In the genomic region with DNA sequence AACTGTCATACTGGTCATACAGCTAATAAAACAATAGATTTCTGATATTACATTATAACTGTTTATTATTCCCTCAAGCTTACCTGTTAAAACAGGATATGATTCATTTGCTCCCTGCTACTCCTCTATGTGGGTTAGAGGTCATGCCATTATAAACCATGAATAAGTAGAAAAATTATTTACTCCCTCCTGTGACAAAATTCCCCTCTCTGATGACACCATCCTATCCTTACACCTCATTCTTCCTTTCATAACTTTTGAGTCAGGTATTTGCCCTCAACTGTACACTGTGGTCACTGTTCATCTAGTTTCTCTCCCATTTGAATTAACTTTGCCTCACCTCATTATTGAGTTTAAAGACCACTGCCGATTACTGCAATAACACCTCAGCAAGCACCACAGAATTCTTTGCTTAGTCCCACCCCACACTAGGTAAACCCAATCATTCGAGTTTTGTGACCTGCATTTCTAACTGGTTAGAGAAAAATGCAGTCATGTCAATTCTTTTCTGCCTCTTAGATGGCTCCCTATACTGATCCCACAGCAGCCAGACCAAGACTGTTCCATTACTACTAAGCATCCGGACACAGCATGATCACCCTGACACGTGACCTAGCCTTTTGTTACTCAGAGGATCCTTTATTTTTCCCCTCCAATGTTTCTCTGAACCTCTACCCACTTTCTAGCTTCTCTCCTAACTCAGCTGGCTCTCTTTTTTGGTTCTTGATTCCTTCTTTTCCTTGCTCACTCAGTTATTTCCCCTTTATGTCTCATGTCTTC, we compare ENCODE assay signal across 14 cellular contexts.
DNase-seq lines count a peak whose midpoint lies in the region; TF ChIP-seq lines count a peak whose summit lies in the region.
"Had no signal": no experiment of that assay in that cellular context is flagged by ENCODE, and none has a peak within 500 bp of the region (broad histone marks: within the 10 kb centered on the region; RNA-seq: fewer than 3 reads in every experiment).

No MANE protein-coding gene starts in this region.

- peaks cover 28% of the 10 kb centered on the region for H3K4me1 ChIP-seq in HEK293 (ENCODE audit: control insufficient read depth, insufficient read depth, low read length)
- H3K4me1 ChIP-seq: right lobe of liver had no signal

- no peak overlapping the region for H3K4me3 ChIP-seq in HEK293 (ENCODE audit: low read depth, low read length)
- H3K4me3 ChIP-seq: right lobe of liver, tibial artery had no signal

- in situ Hi-C loops in Caki2 (cut with HindIII; ENCODE audit: low pct_unique_long_range_greater_than_20kb, low sequenced_read_pairs): no loop called here

- DNase-seq in Caki2 (ENCODE audit: low read depth): peak; percentile 74
- peak; percentile 58 for DNase-seq in SW480 (ENCODE audit: low spot score)
- DNase-seq in iris pigment epithelial cell (ENCODE audit: low read depth): peak; percentile 6
- no peak for DNase-seq in activated CD4-positive, CD25-positive, alpha-beta regulatory T cell treated with anti-CD3 and anti-CD28 coated beads, Interleukin-2, amount 50 U/mL, for 72 hours
- no peak for DNase-seq in DMS114 treated with DMSO at 0.1 percent for 48 hours (lab: John Stamatoyannopoulos, UW; ENCODE audit: unreplicated experiment)
- DNase-seq in MV-4-11 (lab: John Stamatoyannopoulos, UW): no peak
- DNase-seq in posterior cingulate gyrus: no peak
- DNase-seq: activated effector memory CD4-positive, alpha-beta T cell treated with anti-CD3 and anti-CD28 coated beads, Interleukin-2, amount 50 U/mL, for 16 hours; AML-193; NCI-H510A; right lobe of liver; SK-N-SH; tibial artery had no signal

- H3K36me3 ChIP-seq in HEK293 (ENCODE audit: control insufficient read depth in 2 of 2, insufficient read depth in 1 of 2, low read length in 2 of 2): no peaks in the 10 kb centered on the region
- H3K36me3 ChIP-seq: right lobe of liver, tibial artery had no signal

- no peak overlapping the region for H3K27ac ChIP-seq in HEK293 (ENCODE audit: extremely low read depth, low read depth, low read length)
- H3K27ac ChIP-seq: tibial artery had no signal

- H3K9me3 ChIP-seq in HEK293 (ENCODE audit: control insufficient read depth, insufficient read depth, low read depth, low read length): no peaks in the 10 kb centered on the region
- H3K9me3 ChIP-seq: right lobe of liver, SK-N-SH, tibial artery had no signal

- CTCF ChIA-PET in HEK293 (lab: Yijun Ruan, JAX): interaction anchor here (0.6 to 1.5 kb wide), 4 partner anchors 10 to 1903 kb away, joined by 3 to 6 read pairs (median 4); no protein-coding TSS in a partner anchor

- intact Hi-C loops in posterior cingulate gyrus (cut with DNase I): no loop called here

- POLR2A ChIA-PET in HEK293 (lab: Yijun Ruan, JAX): no interaction called here

- TF ChIP-seq CTCF in HEK293 (tag by site-specific recombination; IDR thresholded peaks at IDR 0.05): no peak

TF ChIP-seq in HEK293, 187 proteins besides CTCF, POLR2A, EP300 and RAD21 (continues in another document):
- peak; percentile 84 for TF ChIP-seq ZNF629 (tag by site-specific recombination; IDR thresholded peaks at IDR 0.05)
- TF ChIP-seq, protein P1, sequence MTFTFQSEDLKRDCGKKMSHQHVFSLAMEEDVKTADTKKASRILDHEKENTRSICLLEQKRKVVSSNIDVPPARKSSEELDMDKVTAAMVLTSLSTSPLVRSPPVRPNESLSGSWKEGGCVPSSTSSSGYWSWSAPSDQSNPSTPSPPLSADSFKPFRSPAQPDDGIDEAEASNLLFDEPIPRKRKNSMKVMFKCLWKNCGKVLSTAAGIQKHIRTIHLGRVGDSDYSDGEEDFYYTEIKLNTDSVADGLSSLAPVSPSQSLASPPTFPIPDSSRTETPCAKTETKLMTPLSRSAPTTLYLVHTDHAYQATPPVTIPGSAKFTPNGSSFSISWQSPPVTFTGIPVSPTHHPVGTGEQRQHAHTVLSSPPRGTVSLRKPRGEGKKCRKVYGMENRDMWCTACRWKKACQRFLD (tag by site-specific recombination; IDR thresholded peaks at IDR 0.05): no peak
- TF ChIP-seq ZNF571 (tag by site-specific recombination; IDR thresholded peaks at IDR 0.05): no peak
- TF ChIP-seq, protein P2, sequence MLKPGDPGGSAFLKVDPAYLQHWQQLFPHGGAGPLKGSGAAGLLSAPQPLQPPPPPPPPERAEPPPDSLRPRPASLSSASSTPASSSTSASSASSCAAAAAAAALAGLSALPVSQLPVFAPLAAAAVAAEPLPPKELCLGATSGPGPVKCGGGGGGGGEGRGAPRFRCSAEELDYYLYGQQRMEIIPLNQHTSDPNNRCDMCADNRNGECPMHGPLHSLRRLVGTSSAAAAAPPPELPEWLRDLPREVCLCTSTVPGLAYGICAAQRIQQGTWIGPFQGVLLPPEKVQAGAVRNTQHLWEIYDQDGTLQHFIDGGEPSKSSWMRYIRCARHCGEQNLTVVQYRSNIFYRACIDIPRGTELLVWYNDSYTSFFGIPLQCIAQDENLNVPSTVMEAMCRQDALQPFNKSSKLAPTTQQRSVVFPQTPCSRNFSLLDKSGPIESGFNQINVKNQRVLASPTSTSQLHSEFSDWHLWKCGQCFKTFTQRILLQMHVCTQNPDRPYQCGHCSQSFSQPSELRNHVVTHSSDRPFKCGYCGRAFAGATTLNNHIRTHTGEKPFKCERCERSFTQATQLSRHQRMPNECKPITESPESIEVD (tag by site-specific recombination; IDR thresholded peaks at IDR 0.05): peak; percentile 93
- TF ChIP-seq TRIM28 (IDR thresholded peaks at IDR 0.05; ENCODE audit: borderline replicate concordance, low read length): peak; percentile 58
- no peak for TF ChIP-seq SP3 (tag by site-specific recombination; IDR thresholded peaks at IDR 0.05)
- TF ChIP-seq, protein P3, sequence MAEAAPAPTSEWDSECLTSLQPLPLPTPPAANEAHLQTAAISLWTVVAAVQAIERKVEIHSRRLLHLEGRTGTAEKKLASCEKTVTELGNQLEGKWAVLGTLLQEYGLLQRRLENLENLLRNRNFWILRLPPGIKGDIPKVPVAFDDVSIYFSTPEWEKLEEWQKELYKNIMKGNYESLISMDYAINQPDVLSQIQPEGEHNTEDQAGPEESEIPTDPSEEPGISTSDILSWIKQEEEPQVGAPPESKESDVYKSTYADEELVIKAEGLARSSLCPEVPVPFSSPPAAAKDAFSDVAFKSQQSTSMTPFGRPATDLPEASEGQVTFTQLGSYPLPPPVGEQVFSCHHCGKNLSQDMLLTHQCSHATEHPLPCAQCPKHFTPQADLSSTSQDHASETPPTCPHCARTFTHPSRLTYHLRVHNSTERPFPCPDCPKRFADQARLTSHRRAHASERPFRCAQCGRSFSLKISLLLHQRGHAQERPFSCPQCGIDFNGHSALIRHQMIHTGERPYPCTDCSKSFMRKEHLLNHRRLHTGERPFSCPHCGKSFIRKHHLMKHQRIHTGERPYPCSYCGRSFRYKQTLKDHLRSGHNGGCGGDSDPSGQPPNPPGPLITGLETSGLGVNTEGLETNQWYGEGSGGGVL (tag by site-specific recombination; IDR thresholded peaks at IDR 0.05): peak; percentile 51
- no peak for TF ChIP-seq ZNF626 (tag by site-specific recombination; IDR thresholded peaks at IDR 0.05)
- no peak for TF ChIP-seq ZNF558 (tag by site-specific recombination; IDR thresholded peaks at IDR 0.05)
- 0 out of 2 replicates have a peak, but pooled peaks have one; percentile 8 for TF ChIP-seq ZNF366 (tag by site-specific recombination; conservative IDR thresholded peaks at IDR 0.05)
- TF ChIP-seq ZNF600 (tag by site-specific recombination; IDR thresholded peaks at IDR 0.05): peak; percentile 80; the same call in 1 of the 2 replicates
- no peak for TF ChIP-seq FEZF1 (tag by site-specific recombination; IDR thresholded peaks at IDR 0.05)
- peak; percentile 39 for TF ChIP-seq OSR2 (tag by site-specific recombination; IDR thresholded peaks at IDR 0.05)
- TF ChIP-seq, protein P4, sequence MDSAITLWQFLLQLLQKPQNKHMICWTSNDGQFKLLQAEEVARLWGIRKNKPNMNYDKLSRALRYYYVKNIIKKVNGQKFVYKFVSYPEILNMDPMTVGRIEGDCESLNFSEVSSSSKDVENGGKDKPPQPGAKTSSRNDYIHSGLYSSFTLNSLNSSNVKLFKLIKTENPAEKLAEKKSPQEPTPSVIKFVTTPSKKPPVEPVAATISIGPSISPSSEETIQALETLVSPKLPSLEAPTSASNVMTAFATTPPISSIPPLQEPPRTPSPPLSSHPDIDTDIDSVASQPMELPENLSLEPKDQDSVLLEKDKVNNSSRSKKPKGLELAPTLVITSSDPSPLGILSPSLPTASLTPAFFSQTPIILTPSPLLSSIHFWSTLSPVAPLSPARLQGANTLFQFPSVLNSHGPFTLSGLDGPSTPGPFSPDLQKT (IDR thresholded peaks at IDR 0.05; ENCODE audit: borderline replicate concordance, low read depth, low read length): no peak
- 0 out of 2 replicates have a peak, but pooled peaks have one; percentile 20 for TF ChIP-seq ZBTB20 (tag by site-specific recombination; IDR thresholded peaks at IDR 0.05)
- TF ChIP-seq MYNN (tag by site-specific recombination; IDR thresholded peaks at IDR 0.05; ENCODE audit: borderline replicate concordance): no peak
- TF ChIP-seq, protein P5, sequence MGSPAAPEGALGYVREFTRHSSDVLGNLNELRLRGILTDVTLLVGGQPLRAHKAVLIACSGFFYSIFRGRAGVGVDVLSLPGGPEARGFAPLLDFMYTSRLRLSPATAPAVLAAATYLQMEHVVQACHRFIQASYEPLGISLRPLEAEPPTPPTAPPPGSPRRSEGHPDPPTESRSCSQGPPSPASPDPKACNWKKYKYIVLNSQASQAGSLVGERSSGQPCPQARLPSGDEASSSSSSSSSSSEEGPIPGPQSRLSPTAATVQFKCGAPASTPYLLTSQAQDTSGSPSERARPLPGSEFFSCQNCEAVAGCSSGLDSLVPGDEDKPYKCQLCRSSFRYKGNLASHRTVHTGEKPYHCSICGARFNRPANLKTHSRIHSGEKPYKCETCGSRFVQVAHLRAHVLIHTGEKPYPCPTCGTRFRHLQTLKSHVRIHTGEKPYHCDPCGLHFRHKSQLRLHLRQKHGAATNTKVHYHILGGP (tag by site-specific recombination; IDR thresholded peaks at IDR 0.05): 0 out of 2 replicates have a peak, but pooled peaks have one; percentile 11
- TF ChIP-seq ZNF24 (tag by site-specific recombination; IDR thresholded peaks at IDR 0.05): 0 out of 2 replicates have a peak, but pooled peaks have one; percentile 35

Comparison
In these comparisons a context has a peak if more than half of its experiments do, and no peak if none do; other contexts are left out.
1. DNase-seq: peak in Caki2 (single experiment), SW480 (single experiment) and iris pigment epithelial cell (single experiment); none in activated CD4-positive, CD25-positive, alpha-beta regulatory T cell treated with anti-CD3 and anti-CD28 coated beads, Interleukin-2, amount 50 U/mL, for 72 hours (single experiment), DMS114 treated with DMSO at 0.1 percent for 48 hours (single experiment), MV-4-11 (single experiment) and posterior cingulate gyrus (0 of 10).